Comparison of ENCODE assay signal across 13 cellular contexts in genomic region chr2:101063352-101063751, GRCh38.
A peak's percentile ranks its signal among the peaks of the same experiment; 100 is the strongest.
DNase-seq lines count a peak whose midpoint lies in the region; ATAC-seq, FAIRE-seq and TF ChIP-seq lines count a peak whose summit lies in the region.
"Had no signal": no experiment of that assay in that cellular context is flagged by ENCODE, and none has a peak within 500 bp of the region (broad histone marks: within the 10 kb centered on the region; RNA-seq: fewer than 3 reads in every experiment).

No MANE protein-coding gene starts in this region.

- H3K27ac ChIP-seq in A549 = peak overlapping the region; percentile 81 to 86
- H3K27ac ChIP-seq in HepG2 (ENCODE audit: extremely low read length, insufficient read depth, low read length) = peak overlapping the region; percentile 92
- no peak overlapping the region for H3K27ac ChIP-seq in CD4-positive, alpha-beta T cell (ENCODE audit: low read depth, low read length)

- no peaks in the 10 kb centered on the region for H3K27me3 Mint-ChIP-seq in CD4-positive, alpha-beta T cell
- H3K27me3 Mint-ChIP-seq: B cell had no signal

- H3K36me3 Mint-ChIP-seq in CD4-positive, alpha-beta T cell (ENCODE audit: low read depth) = no peaks in the 10 kb centered on the region

- peaks cover 54% of the 10 kb centered on the region for H3K79me2 ChIP-seq in HepG2 (ENCODE audit: insufficient read depth, low read length)

- H3K27me3 ChIP-seq in MG63 = no peaks in the 10 kb centered on the region
- H3K27me3 ChIP-seq in HepG2 (ENCODE audit: control insufficient read depth in 1 of 2, insufficient read depth in 2 of 2, low read length in 2 of 2) = no peaks in the 10 kb centered on the region
- H3K27me3 ChIP-seq in CD4-positive, alpha-beta T cell (ENCODE audit: control insufficient read depth, insufficient read depth, low read length) = no peaks in the 10 kb centered on the region

- H3K4me3 ChIP-seq in A549 (peak overlapping the region; percentile 21), MG63 (no peak overlapping the region), HepG2 (replicated peaks in 1 of 3; ENCODE audit: insufficient read depth in 1 of 3, low read depth in 2 of 3, low read length in 3 of 3) (no peak overlapping the region)

- no peaks in the 10 kb centered on the region for H3K9me3 Mint-ChIP-seq in CD4-positive, alpha-beta T cell
- H3K9me3 Mint-ChIP-seq: activated T-cell treated with anti-CD3 and anti-CD28 coated beads, Interleukin-2, amount 50 U/mL, for 4 hours had no signal

- no peak overlapping the region for H3K9ac ChIP-seq in HepG2 (ENCODE audit: insufficient read depth, low read depth, low read length)

- no peak for TF ChIP-seq RAD21 in A549 (conservative IDR thresholded peaks at IDR 0.05 in 1 of 2, IDR thresholded peaks at IDR 0.05 in 1 of 2)
- TF ChIP-seq RAD21 in HepG2 (CRISPR knock-in tag; IDR thresholded peaks at IDR 0.05) = no peak

- no peak for TF ChIP-seq CTCF in A549 (IDR thresholded peaks at IDR 0.05)
- TF ChIP-seq CTCF in HepG2 (CRISPR knock-in tag; IDR thresholded peaks at IDR 0.05) = no peak
- no peak for TF ChIP-seq CTCF in GM13977 (IDR thresholded peaks at IDR 0.05; ENCODE audit: extremely low read depth, insufficient read depth, missing control alignments)
- TF ChIP-seq CTCF in CD4-positive, alpha-beta T cell (IDR thresholded peaks at IDR 0.05) = no peak

- no peaks in the 10 kb centered on the region for H3K4me1 Mint-ChIP-seq in CD4-positive, alpha-beta T cell (ENCODE audit: low read depth)
- H3K4me1 Mint-ChIP-seq: B cell had no signal

- TF ChIP-seq EP300 in A549 (IDR thresholded peaks at IDR 0.05) = no peak
- no peak for TF ChIP-seq EP300 in HepG2 (IDR thresholded peaks at IDR 0.05; ENCODE audit: low read depth in 2 of 2, low read length in 2 of 2)
- no peak for TF ChIP-seq EP300 in HepG2 (CRISPR knock-in tag; IDR thresholded peaks at IDR 0.05; ENCODE audit: borderline replicate concordance)

- intact Hi-C loops in HepG2 (cut with micrococcal nuclease; ENCODE audit: unreplicated experiment) = no loop called here
- intact Hi-C loops in CD4-positive, alpha-beta T cell (cut with DNase I, micrococcal nuclease) = no loop called here

- H3K9me3 ChIP-seq in A549 = no peaks in the 10 kb centered on the region
- H3K9me3 ChIP-seq in MG63 = no peaks in the 10 kb centered on the region
- H3K9me3 ChIP-seq in HepG2 (ENCODE audit: low read length) = no peaks in the 10 kb centered on the region
- H3K9me3 ChIP-seq in CD4-positive, alpha-beta T cell (ENCODE audit: control insufficient read depth, low read length) = no peaks in the 10 kb centered on the region

- no peak for ATAC-seq in A549
- ATAC-seq in HepG2 = no peak
- ATAC-seq in HG02870 (IDR thresholded peaks at IDR 0.05; ENCODE audit: unreplicated experiment) = no peak
- no peak for ATAC-seq in CD4-positive, alpha-beta T cell (ENCODE audit: poor library complexity)
- ATAC-seq: activated T-cell treated with anti-CD3 and anti-CD28 coated beads, Interleukin-2, amount 50 U/mL, for 4 hours had no signal

- H3K4me3 Mint-ChIP-seq in CD4-positive, alpha-beta T cell = no peak overlapping the region
- H3K4me3 Mint-ChIP-seq: activated T-cell treated with anti-CD3 and anti-CD28 coated beads, Interleukin-2, amount 50 U/mL, for 4 hours; B cell had no signal

- POLR2A ChIA-PET in A549 (lab: Yijun Ruan, JAX) (interaction anchor here (0.6 to 2.3 kb wide), 3 partner anchors 17 to 122 kb away, joined by 4 to 12 read pairs (median 4); no protein-coding TSS in a partner anchor), HepG2 (lab: Yijun Ruan, JAX) (interaction anchor here (0.8 to 1.8 kb wide), 3 partner anchors 53 to 63 kb away, joined by 3 to 5 read pairs (median 3); no protein-coding TSS in a partner anchor)
- POLR2A ChIA-PET in CD4-positive, alpha-beta T cell (lab: Charles Lee) = interaction anchor here (0.6 kb wide), 1 partner anchor 223 kb away, joined by 3 read pairs; no protein-coding TSS in a partner anchor

- WGBS in A549 (ENCODE audit: missing lambda C conversion rate) = 20% methylated on average over 2 of the region's 2 CpGs
- WGBS in HepG2 (ENCODE audit: low lambda C conversion rate) = 98% methylated on average over 2 of the region's 2 CpGs

- no peak overlapping the region for H3K27ac Mint-ChIP-seq in CD4-positive, alpha-beta T cell
- H3K27ac Mint-ChIP-seq: B cell had no signal

- H4K20me1 ChIP-seq in HepG2 (ENCODE audit: insufficient read depth, low read length) = no peaks in the 10 kb centered on the region

- H3K4me1 ChIP-seq in A549 (peaks cover 86% of the 10 kb centered on the region), HepG2 (ENCODE audit: insufficient read depth, low read length) (peaks cover 71% of the 10 kb centered on the region)

- in situ Hi-C loops in HepG2 (cut with HindIII; ENCODE audit: extremely low pct_ligation_motif_present, low pct_unique_long_range_greater_than_20kb) (no loop called here), GM13977 (cut with MboI; ENCODE audit: low pct_unique_long_range_greater_than_20kb, low sequenced_read_pairs, unreplicated experiment) (no loop called here)

- no peak for TF ChIP-seq POLR2A in A549 (IDR thresholded peaks at IDR 0.05; ENCODE audit: low read length)
- no peak for TF ChIP-seq POLR2A in HepG2 (IDR thresholded peaks at IDR 0.05; ENCODE audit: insufficient read depth in 1 of 2, low read depth in 2 of 2, low read length in 2 of 2)

- BruUV-seq in HepG2 (replicated peaks; lab: Mats Ljungman, UMichigan) = no TSS peak

- H3K36me3 ChIP-seq in MG63 (peaks cover 7% of the 10 kb centered on the region; the same call in 1 of the 2 replicates), HepG2 (replicated peaks in 1 of 2; ENCODE audit: control insufficient read depth in 1 of 2, insufficient read depth in 2 of 2, low read length in 2 of 2) (peaks cover 11 to 41% of the 10 kb centered on the region in 2 experiments)

- H3K4me2 ChIP-seq in A549 (peak overlapping the region; percentile 87), HepG2 (ENCODE audit: low read depth, low read length) (0 out of 2 replicates have a peak overlapping the region, but pooled peaks have one; percentile 87)

- DNase-seq in A549 (ENCODE audit: low read depth in 1 of 2, low spot score in 1 of 2) (no peak), MG63 (peak; percentile 39), epidermal melanocyte (ENCODE audit: insufficient read length, low spot score) (peak; percentile 71), HepG2 (ENCODE audit: low spot score) (peak; percentile 25), GM13977 (ENCODE audit: low spot score) (no peak)
- DNase-seq in stimulated activated CD4-positive, alpha-beta T cell treated with anti-CD3 and anti-CD28 coated beads, Interleukin-4, amount 100 ng/mL, for 24 hours = no peak
- DNase-seq in CD4-positive, alpha-beta T cell = no peak
- DNase-seq: activated T-cell treated with anti-CD3 and anti-CD28 coated beads, Interleukin-2, amount 50 U/mL, for 4 hours; Kasumi-1; SHP77 treated with DMSO at 0.1 percent for 48 hours had no signal

- FAIRE-seq in A549 (lab: Jason Lieb, UNC) (no peak), HepG2 (lab: Jason Lieb, UNC) (no peak)
- FAIRE-seq: H54 had no signal

- no peak overlapping the region for H2AFZ ChIP-seq in HepG2 (ENCODE audit: low read length)

- CTCF ChIA-PET in A549 (lab: Yijun Ruan, JAX) (interaction anchor here (1.1 to 2.0 kb wide), 6 partner anchors 25 to 156 kb away, joined by 4 to 6 read pairs (median 4); partner anchors contain the start of gene TBC1D8), HepG2 (lab: Yijun Ruan, JAX; ENCODE audit: low intra/inter-chr PET ratio, low total read pairs) (no interaction called here)
- CTCF ChIA-PET in CD4-positive, alpha-beta T cell (lab: Charles Lee) = no interaction called here

TF ChIP-seq in A549, 52 proteins besides CTCF, POLR2A, EP300 and RAD21 (continues in another document):
- no peak for TF ChIP-seq NPAS2 (CRISPR knock-in tag; IDR thresholded peaks at IDR 0.05; ENCODE audit: borderline replicate concordance)
- TF ChIP-seq PHF8 (IDR thresholded peaks at IDR 0.05; ENCODE audit: borderline replicate concordance, low read depth) = no peak
- no peak for TF ChIP-seq SREBF2 (IDR thresholded peaks at IDR 0.05)
- no peak for TF ChIP-seq HEYL (CRISPR knock-in tag; IDR thresholded peaks at IDR 0.05)
- TF ChIP-seq SMC3 (IDR thresholded peaks at IDR 0.05) = no peak
- no peak for TF ChIP-seq KDM1A (IDR thresholded peaks at IDR 0.05; ENCODE audit: low read depth)
- no peak for TF ChIP-seq E2F6 (IDR thresholded peaks at IDR 0.05; ENCODE audit: borderline replicate concordance, low read depth)
- no peak for TF ChIP-seq ZC3H11A (IDR thresholded peaks at IDR 0.05)
- TF ChIP-seq EHF (CRISPR knock-in tag; IDR thresholded peaks at IDR 0.05) = no peak
- no peak for TF ChIP-seq HES2 (IDR thresholded peaks at IDR 0.05)

TF ChIP-seq in HepG2, 621 proteins besides CTCF, POLR2A, EP300 and RAD21:
- TF ChIP-seq CREB1 (IDR thresholded peaks at IDR 0.05) = no peak
- TF ChIP-seq CREB1 (CRISPR knock-in tag; IDR thresholded peaks at IDR 0.05) = peak; percentile 33; the same call in 1 of the 2 replicates
- no peak for TF ChIP-seq ATAD3A (CRISPR knock-in tag; IDR thresholded peaks at IDR 0.05)

Comparison
In these comparisons a context has a peak if more than half of its experiments do, and no peak if none do; other contexts are left out.
1. DNase-seq: peak in MG63 (single experiment), epidermal melanocyte (single experiment) and HepG2 (single experiment); none in A549 (0 of 2), stimulated activated CD4-positive, alpha-beta T cell treated with anti-CD3 and anti-CD28 coated beads, Interleukin-4, amount 100 ng/mL, for 24 hours (single experiment), GM13977 (single experiment) and CD4-positive, alpha-beta T cell (0 of 10).